8 cellular contexts compared by ENCODE assay signal in genomic region chr4:42397256-42397634, GRCh38. TPM values are rescaled to one million over a fixed set of nuclear protein-coding genes. Genes with fewer than 3 reads are reported as not detected.
DNase-seq lines count a peak whose midpoint lies in the region; ATAC-seq, FAIRE-seq and TF ChIP-seq lines count a peak whose summit lies in the region.

SHISA3 (plus strand) TSS chr4:42397488; CDS start chr4:42398057, 569 bp downstream.

- peaks cover 26% of the 10 kb centered on the region for H3K4me1 Mint-ChIP-seq in activated naive CD8-positive, alpha-beta T cell (ENCODE audit: low read depth)
- H3K4me1 Mint-ChIP-seq in stimulated activated naive B cell treated with anti-CD40 and anti-IgM and Interleukin-4, amounts not matched to agents 10 μg/mL and 1 μg/mL and 100 μg/mL, for 72 hours, result peaks cover 22 to 32% of the 10 kb centered on the region in 2 donors

- H3K36me3 Mint-ChIP-seq in activated naive CD8-positive, alpha-beta T cell, result no peaks in the 10 kb centered on the region
- no peaks in the 10 kb centered on the region for H3K36me3 Mint-ChIP-seq in stimulated activated naive B cell treated with anti-CD40 and anti-IgM and Interleukin-4, amounts not matched to agents 10 μg/mL and 1 μg/mL and 100 μg/mL, for 72 hours

- H3K27me3 Mint-ChIP-seq in activated naive CD8-positive, alpha-beta T cell, result peaks cover 28% of the 10 kb centered on the region
- H3K27me3 Mint-ChIP-seq in stimulated activated naive B cell treated with anti-CD40 and anti-IgM and Interleukin-4, amounts not matched to agents 10 μg/mL and 1 μg/mL and 100 μg/mL, for 72 hours, result peaks cover 49 to 68% of the 10 kb centered on the region in 2 donors

- no peak for FAIRE-seq in D721Med (lab: Jason Lieb, UNC)

- H3K27ac ChIP-seq in caudate nucleus (ENCODE audit: low read depth, low read length), result no peak within 1 kb of the TSS

- peak within 1 kb of the TSS; percentile 89 for H3K4me3 Mint-ChIP-seq in activated naive CD8-positive, alpha-beta T cell
- peak within 1 kb of the TSS; percentile 85 to 87 for H3K4me3 Mint-ChIP-seq in stimulated activated naive B cell treated with anti-CD40 and anti-IgM and Interleukin-4, amounts not matched to agents 10 μg/mL and 1 μg/mL and 100 μg/mL, for 72 hours

- TF ChIP-seq CTCF in D721Med (IDR thresholded peaks at IDR 0.05; ENCODE audit: insufficient read depth, missing control alignments), result no peak

- no peaks in the 10 kb centered on the region for H3K9me3 Mint-ChIP-seq in activated naive CD8-positive, alpha-beta T cell (ENCODE audit: low read depth)
- no peaks in the 10 kb centered on the region for H3K9me3 Mint-ChIP-seq in stimulated activated naive B cell treated with anti-CD40 and anti-IgM and Interleukin-4, amounts not matched to agents 10 μg/mL and 1 μg/mL and 100 μg/mL, for 72 hours

- H3K27ac Mint-ChIP-seq in activated naive CD8-positive, alpha-beta T cell, result no peak within 1 kb of the TSS
- H3K27ac Mint-ChIP-seq in stimulated activated naive B cell treated with anti-CD40 and anti-IgM and Interleukin-4, amounts not matched to agents 10 μg/mL and 1 μg/mL and 100 μg/mL, for 72 hours, result peak within 1 kb of the TSS; percentile 40

- peak within 1 kb of the TSS; percentile 33 for H3K4me3 ChIP-seq in Jurkat, Clone E6-1 (ENCODE audit: low read length)

- DNase-seq in D721Med (ENCODE audit: insufficient read length, low spot score) (peak; percentile 48), iPS-NIHi11 (ENCODE audit: low spot score) (peak; percentile 57), CD1c-positive myeloid dendritic cell (ENCODE audit: extremely low spot score) (no peak), caudate nucleus (lab: John Stamatoyannopoulos, UW) (no peak)
- peak; percentile 23 for DNase-seq in Jurkat, Clone E6-1 (ENCODE audit: low read depth, low spot score)
- DNase-seq in stimulated activated naive B cell treated with anti-CD40 and anti-IgM and Interleukin-4, amounts not matched to agents 10 μg/mL and 1 μg/mL and 100 μg/mL, for 72 hours, result no peak

- ATAC-seq in GM21367 (IDR thresholded peaks at IDR 0.05; ENCODE audit: unreplicated experiment), result peak; percentile 47
- peak; percentile 51 to 62 for ATAC-seq in stimulated activated naive B cell treated with anti-CD40 and anti-IgM and Interleukin-4, amounts not matched to agents 10 μg/mL and 1 μg/mL and 100 μg/mL, for 72 hours (replicated peaks)

RNA-seq across cellular contexts. Expression of gene SHISA3, which starts in this region (rescaled TPM):
- 1.6 TPM for polyA plus RNA-seq in Jurkat, Clone E6-1 (2012; ENCODE audit: insufficient read depth, insufficient read length)

Comparison
In these comparisons a context has a peak if more than half of its experiments do, and no peak if none do; other contexts are left out.
1. DNase-seq: peak in D721Med (single experiment), Jurkat, Clone E6-1 (single experiment) and iPS-NIHi11 (single experiment); none in stimulated activated naive B cell treated with anti-CD40 and anti-IgM and Interleukin-4, amounts not matched to agents 10 μg/mL and 1 μg/mL and 100 μg/mL, for 72 hours (single experiment), CD1c-positive myeloid dendritic cell (single experiment) and caudate nucleus (0 of 61).